In the genomic region with DNA sequence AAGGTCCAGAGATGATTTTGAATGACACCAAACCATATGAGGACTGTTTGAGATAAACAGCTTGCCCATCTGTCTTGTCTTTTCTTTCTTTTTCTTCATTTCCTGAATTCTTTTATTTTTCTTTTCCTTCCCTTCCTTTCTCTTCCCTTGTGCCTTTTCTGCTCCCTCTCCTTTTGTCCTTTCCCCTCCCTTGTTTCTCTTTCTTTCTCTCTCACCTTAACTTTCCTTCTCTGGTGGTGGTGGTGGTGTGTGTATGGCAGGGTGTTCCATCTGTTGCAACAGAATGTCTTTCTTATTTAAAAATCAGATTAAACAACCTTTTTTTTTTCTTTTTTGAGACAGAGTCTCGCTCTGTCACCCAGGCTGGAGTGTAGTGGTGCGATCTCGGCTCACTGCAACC, we compare ENCODE assay signal across 1 cellular context.
TF ChIP-seq lines count a peak whose summit lies in the region.

No MANE protein-coding gene starts in this region.

TF ChIP-seq in HepG2, 621 proteins besides CTCF, POLR2A, EP300 and RAD21:
- TF ChIP-seq ZNF552 (CRISPR knock-in tag; IDR thresholded peaks at IDR 0.05; ENCODE audit: borderline replicate concordance), result no peak
- TF ChIP-seq, protein P1, sequence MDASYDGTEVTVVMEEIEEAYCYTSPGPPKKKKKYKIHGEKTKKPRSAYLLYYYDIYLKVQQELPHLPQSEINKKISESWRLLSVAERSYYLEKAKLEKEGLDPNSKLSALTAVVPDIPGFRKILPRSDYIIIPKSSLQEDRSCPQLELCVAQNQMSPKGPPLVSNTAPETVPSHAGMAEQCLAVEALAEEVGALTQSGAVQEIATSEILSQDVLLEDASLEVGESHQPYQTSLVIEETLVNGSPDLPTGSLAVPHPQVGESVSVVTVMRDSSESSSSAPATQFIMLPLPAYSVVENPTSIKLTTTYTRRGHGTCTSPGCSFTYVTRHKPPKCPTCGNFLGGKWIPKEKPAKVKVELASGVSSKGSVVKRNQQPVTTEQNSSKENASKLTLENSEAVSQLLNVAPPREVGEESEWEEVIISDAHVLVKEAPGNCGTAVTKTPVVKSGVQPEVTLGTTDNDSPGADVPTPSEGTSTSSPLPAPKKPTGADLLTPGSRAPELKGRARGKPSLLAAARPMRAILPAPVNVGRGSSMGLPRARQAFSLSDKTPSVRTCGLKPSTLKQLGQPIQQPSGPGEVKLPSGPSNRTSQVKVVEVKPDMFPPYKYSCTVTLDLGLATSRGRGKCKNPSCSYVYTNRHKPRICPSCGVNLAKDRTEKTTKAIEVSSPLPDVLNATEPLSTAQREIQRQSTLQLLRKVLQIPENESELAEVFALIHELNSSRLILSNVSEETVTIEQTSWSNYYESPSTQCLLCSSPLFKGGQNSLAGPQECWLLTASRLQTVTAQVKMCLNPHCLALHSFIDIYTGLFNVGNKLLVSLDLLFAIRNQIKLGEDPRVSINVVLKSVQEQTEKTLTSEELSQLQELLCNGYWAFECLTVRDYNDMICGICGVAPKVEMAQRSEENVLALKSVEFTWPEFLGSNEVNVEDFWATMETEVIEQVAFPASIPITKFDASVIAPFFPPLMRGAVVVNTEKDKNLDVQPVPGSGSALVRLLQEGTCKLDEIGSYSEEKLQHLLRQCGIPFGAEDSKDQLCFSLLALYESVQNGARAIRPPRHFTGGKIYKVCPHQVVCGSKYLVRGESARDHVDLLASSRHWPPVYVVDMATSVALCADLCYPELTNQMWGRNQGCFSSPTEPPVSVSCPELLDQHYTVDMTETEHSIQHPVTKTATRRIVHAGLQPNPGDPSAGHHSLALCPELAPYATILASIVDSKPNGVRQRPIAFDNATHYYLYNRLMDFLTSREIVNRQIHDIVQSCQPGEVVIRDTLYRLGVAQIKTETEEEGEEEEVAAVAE (CRISPR knock-in tag; IDR thresholded peaks at IDR 0.05; ENCODE audit: borderline replicate concordance), result no peak
- no peak for TF ChIP-seq ZNF550 (CRISPR knock-in tag; IDR thresholded peaks at IDR 0.05; ENCODE audit: borderline replicate concordance)
- no peak for TF ChIP-seq MIER2 (CRISPR knock-in tag; IDR thresholded peaks at IDR 0.05)
- TF ChIP-seq TCF7 (IDR thresholded peaks at IDR 0.05; ENCODE audit: low read depth), result no peak
TF ChIP-seq in HepG2: peak in this region for 0.
